Comparison of ENCODE assay signal across 1 cellular context in genomic region chr1:149866887-149867286, GRCh38. TPM values are rescaled to one million over a fixed set of nuclear protein-coding genes. Genes with fewer than 3 reads are reported as not detected.
"Had no signal": no experiment of that assay in that cellular context is flagged by ENCODE, and none has a peak within 500 bp of the region (broad histone marks: within the 10 kb centered on the region; RNA-seq: fewer than 3 reads in every experiment).

No MANE protein-coding gene starts in this region.

RNA-seq across cellular contexts. Expression of gene SV2A, which starts 50.8 kb away (rescaled TPM):
- total RNA-seq: PC-3 had no signal
